Comparison of ENCODE assay signal across 16 cellular contexts in genomic region chr15:68601206-68602197, GRCh38. TPM values are rescaled to one million over a fixed set of nuclear protein-coding genes. Genes with fewer than 3 reads are reported as not detected.
DNase-seq lines count a peak whose midpoint lies in the region; ATAC-seq, FAIRE-seq and TF ChIP-seq lines count a peak whose summit lies in the region.
"Had no signal": no experiment of that assay in that cellular context is flagged by ENCODE, and none has a peak within 500 bp of the region (broad histone marks: within the 10 kb centered on the region; RNA-seq: fewer than 3 reads in every experiment).

No MANE protein-coding gene starts in this region.

- FAIRE-seq in HepG2 (lab: Jason Lieb, UNC), result no peak
- FAIRE-seq: islet of Langerhans had no signal

- TF ChIP-seq POLR2A in HepG2 (IDR thresholded peaks at IDR 0.05; ENCODE audit: insufficient read depth in 1 of 2, low read depth in 2 of 2, low read length in 2 of 2), result no peak

- H3K4me1 ChIP-seq in liver (ENCODE audit: control insufficient read depth in 4 of 4, insufficient read depth in 4 of 4, low read length in 3 of 4) (no peaks in the 10 kb centered on the region), HepG2 (ENCODE audit: insufficient read depth, low read length) (no peaks in the 10 kb centered on the region)

- H3K9me3 ChIP-seq in liver (ENCODE audit: control insufficient read depth in 4 of 4, low read length in 3 of 4) (no peaks in the 10 kb centered on the region), HepG2 (ENCODE audit: low read length) (no peaks in the 10 kb centered on the region)

- H3K9me3 Mint-ChIP-seq in neural crest cell, result peaks cover 2% of the 10 kb centered on the region
- no peaks in the 10 kb centered on the region for H3K9me3 Mint-ChIP-seq in effector memory CD8-positive, alpha-beta T cell
- H3K9me3 Mint-ChIP-seq in activated T-cell treated with anti-CD3 and anti-CD28 coated beads, Interleukin-2, amount 50 U/mL, for 72 hours, result no peaks in the 10 kb centered on the region

- POLR2A ChIA-PET in HepG2 (lab: Yijun Ruan, JAX), result no interaction called here

- no peak for TF ChIP-seq EP300 in HepG2 (IDR thresholded peaks at IDR 0.05; ENCODE audit: low read depth in 2 of 2, low read length in 2 of 2)
- TF ChIP-seq EP300 in HepG2 (CRISPR knock-in tag; IDR thresholded peaks at IDR 0.05; ENCODE audit: borderline replicate concordance), result no peak

- no peak for TF ChIP-seq CTCF in liver (IDR thresholded peaks at IDR 0.05; ENCODE audit: low read depth, low read length, missing input control)
- TF ChIP-seq CTCF in HepG2 (CRISPR knock-in tag; IDR thresholded peaks at IDR 0.05), result no peak
- TF ChIP-seq CTCF in neural crest cell (conservative IDR thresholded peaks at IDR 0.05), result no peak

- in situ Hi-C loops in HepG2 (cut with HindIII; ENCODE audit: extremely low pct_ligation_motif_present, low pct_unique_long_range_greater_than_20kb), result no loop called here

- no peaks in the 10 kb centered on the region for H4K20me1 ChIP-seq in HepG2 (ENCODE audit: insufficient read depth, low read length)

- peaks cover 69% of the 10 kb centered on the region for H3K4me1 Mint-ChIP-seq in neural crest cell
- peaks cover 0 to 2% of the 10 kb centered on the region in 2 donors for H3K4me1 Mint-ChIP-seq in effector memory CD8-positive, alpha-beta T cell (ENCODE audit: low read depth in 2 of 2)
- H3K4me1 Mint-ChIP-seq in activated T-cell treated with anti-CD3 and anti-CD28 coated beads, Interleukin-2, amount 50 U/mL, for 72 hours (ENCODE audit: low read depth), result no peaks in the 10 kb centered on the region
- H3K4me1 Mint-ChIP-seq: activated CD4-positive, alpha-beta T cell treated with anti-CD3 and anti-CD28 coated beads for 36 hours had no signal

- H3K27me3 ChIP-seq in liver (ENCODE audit: control insufficient read depth in 4 of 4, insufficient read depth in 4 of 4, low read length in 3 of 4) (no peaks in the 10 kb centered on the region), HepG2 (ENCODE audit: control insufficient read depth in 1 of 2, insufficient read depth in 2 of 2, low read length in 2 of 2) (no peaks in the 10 kb centered on the region)

- H3K4me3 ChIP-seq in liver (ENCODE audit: low read depth in 1 of 3, low read length in 3 of 3), result no peak overlapping the region
- H3K4me3 ChIP-seq in HepG2 (replicated peaks in 1 of 3; ENCODE audit: insufficient read depth in 1 of 3, low read depth in 2 of 3, low read length in 3 of 3), result no peak overlapping the region
- H3K4me3 ChIP-seq: PC-9 had no signal

- peak overlapping the region; percentile 54 for H3K4me3 Mint-ChIP-seq in neural crest cell
- no peak overlapping the region for H3K4me3 Mint-ChIP-seq in effector memory CD8-positive, alpha-beta T cell
- H3K4me3 Mint-ChIP-seq in activated T-cell treated with anti-CD3 and anti-CD28 coated beads, Interleukin-2, amount 50 U/mL, for 72 hours, result no peak overlapping the region
- H3K4me3 Mint-ChIP-seq: activated CD4-positive, alpha-beta T cell treated with anti-CD3 and anti-CD28 coated beads for 36 hours had no signal

- CTCF ChIA-PET in HepG2 (lab: Yijun Ruan, JAX; ENCODE audit: low intra/inter-chr PET ratio, low total read pairs), result no interaction called here

- H3K36me3 ChIP-seq in liver (ENCODE audit: control insufficient read depth in 4 of 4, insufficient read depth in 3 of 4, low read depth in 1 of 4, low read length in 3 of 4), result no peaks in the 10 kb centered on the region
- no peaks in the 10 kb centered on the region for H3K36me3 ChIP-seq in HepG2 (replicated peaks in 1 of 2; ENCODE audit: control insufficient read depth in 1 of 2, insufficient read depth in 2 of 2, low read length in 2 of 2)

- no peak overlapping the region for H2AFZ ChIP-seq in HepG2 (ENCODE audit: low read length)
- H2AFZ ChIP-seq: PC-9 had no signal

- H3K79me2 ChIP-seq in HepG2 (ENCODE audit: insufficient read depth, low read length), result no peaks in the 10 kb centered on the region

- H3K27ac ChIP-seq in liver (ENCODE audit: low read depth in 1 of 2, low read length in 2 of 2), result no peak overlapping the region
- H3K27ac ChIP-seq in HepG2 (ENCODE audit: extremely low read length, insufficient read depth, low read length), result no peak overlapping the region
- H3K27ac ChIP-seq: PC-9 had no signal

- no TSS peak for BruUV-seq in HepG2 (replicated peaks; lab: Mats Ljungman, UMichigan)

- DNase-seq in HepG2 (ENCODE audit: low spot score) (no peak), fibroblast of gingiva (ENCODE audit: low read depth) (peak; percentile 29), neural crest cell (ENCODE audit: low read depth, low spot score) (no peak), SKM-1 treated with dmso at 0.1 percent for 144 hours (lab: John Stamatoyannopoulos, UW; ENCODE audit: unreplicated experiment) (no peak), CD1c-positive myeloid dendritic cell (ENCODE audit: extremely low spot score) (no peak)
- DNase-seq in effector memory CD8-positive, alpha-beta T cell, result no peak
- no peak for DNase-seq in activated T-cell treated with anti-CD3 and anti-CD28 coated beads, Interleukin-2, amount 50 U/mL, for 72 hours
- DNase-seq: activated CD4-positive, alpha-beta T cell treated with anti-CD3 and anti-CD28 coated beads for 36 hours; foreskin melanocyte; GF-D8; MV-4-11; PC-9; stimulated activated naive CD4-positive, alpha-beta T cell treated with Interleukin-2 at 50 U/mL for 16 hours had no signal

- no peak for ATAC-seq in HepG2
- no peak for ATAC-seq in effector memory CD8-positive, alpha-beta T cell (replicated peaks)
- ATAC-seq in activated T-cell treated with anti-CD3 and anti-CD28 coated beads, Interleukin-2, amount 50 U/mL, for 72 hours (replicated peaks in 1 of 2), result no peak
- ATAC-seq: activated CD4-positive, alpha-beta T cell treated with anti-CD3 and anti-CD28 coated beads for 36 hours had no signal

- no peak overlapping the region for H3K4me2 ChIP-seq in HepG2 (ENCODE audit: low read depth, low read length)
- H3K4me2 ChIP-seq: PC-9 had no signal

- no peak for TF ChIP-seq RAD21 in liver (IDR thresholded peaks at IDR 0.05)
- no peak for TF ChIP-seq RAD21 in HepG2 (CRISPR knock-in tag; IDR thresholded peaks at IDR 0.05)

- H3K27me3 Mint-ChIP-seq in neural crest cell (ENCODE audit: low read depth), result no peaks in the 10 kb centered on the region
- H3K27me3 Mint-ChIP-seq in effector memory CD8-positive, alpha-beta T cell, result peaks cover 28 to 75% of the 10 kb centered on the region in 2 donors
- H3K27me3 Mint-ChIP-seq in activated T-cell treated with anti-CD3 and anti-CD28 coated beads, Interleukin-2, amount 50 U/mL, for 72 hours (ENCODE audit: low read depth), result no peaks in the 10 kb centered on the region
- H3K27me3 Mint-ChIP-seq: activated CD4-positive, alpha-beta T cell treated with anti-CD3 and anti-CD28 coated beads for 36 hours had no signal

- H3K9ac ChIP-seq in liver (ENCODE audit: low read depth in 1 of 2, low read length in 2 of 2) (no peak overlapping the region), HepG2 (ENCODE audit: insufficient read depth, low read depth, low read length) (no peak overlapping the region)

- peaks cover 4% of the 10 kb centered on the region for H3K36me3 Mint-ChIP-seq in neural crest cell (ENCODE audit: low read depth)
- no peaks in the 10 kb centered on the region for H3K36me3 Mint-ChIP-seq in effector memory CD8-positive, alpha-beta T cell (ENCODE audit: insufficient read depth)
- H3K36me3 Mint-ChIP-seq in activated T-cell treated with anti-CD3 and anti-CD28 coated beads, Interleukin-2, amount 50 U/mL, for 72 hours (ENCODE audit: insufficient read depth in 2 of 2), result no peaks in the 10 kb centered on the region

- intact Hi-C loops in HepG2 (cut with micrococcal nuclease; ENCODE audit: unreplicated experiment), result no loop called here

- 86% methylated on average over 23 of the region's 23 CpGs for WGBS in liver
- whole genome bisulfite sequencing in HepG2 (ENCODE audit: low lambda C conversion rate), result 51% methylated on average over 23 of the region's 23 CpGs

- H3K27ac Mint-ChIP-seq in neural crest cell (ENCODE audit: unreplicated experiment), result peak overlapping the region; percentile 93
- H3K27ac Mint-ChIP-seq in effector memory CD8-positive, alpha-beta T cell, result no peak overlapping the region
- H3K27ac Mint-ChIP-seq in activated T-cell treated with anti-CD3 and anti-CD28 coated beads, Interleukin-2, amount 50 U/mL, for 72 hours, result no peak overlapping the region
- H3K27ac Mint-ChIP-seq: activated CD4-positive, alpha-beta T cell treated with anti-CD3 and anti-CD28 coated beads for 36 hours had no signal

TF ChIP-seq in HepG2, 621 proteins besides CTCF, POLR2A, EP300 and RAD21 (continues in another document):
- TF ChIP-seq SP1 (IDR thresholded peaks at IDR 0.05) (no peak), SP1 (CRISPR knock-in tag; IDR thresholded peaks at IDR 0.05) (no peak), PHF20 (CRISPR knock-in tag; IDR thresholded peaks at IDR 0.05) (no peak), ATF7-NPFF (CRISPR knock-in tag; IDR thresholded peaks at IDR 0.05; ENCODE audit: low read depth) (no peak), MIER2 (CRISPR knock-in tag; IDR thresholded peaks at IDR 0.05) (no peak)

RNA-seq across cellular contexts. Expression of gene CORO2B, which starts 22.7 kb away (rescaled TPM):
- total RNA-seq in liver (under 1 TPM; 0.50 to 0.65 TPM), HepG2 (2016; rRNA removed; fragmentation: Illumina TruSeq; extraction: Trizol) (0.35 and 0.36 TPM in 2 replicates), neural crest cell (21.3 and 23.1 TPM in 2 replicates)
- polyA plus RNA-seq in liver (under 1 TPM; 0.15 to 0.54 TPM), HepG2 (2011; rRNA removed) (0.63 and 1.1 TPM in 2 replicates)
- 0.10 and 0.18 TPM in 2 replicates for total RNA-seq in HepG2 (2016; cell fraction: cytosol; rRNA removed; fragmentation: Illumina TruSeq; extraction: Trizol; ENCODE audit: low read depth)
- total RNA-seq in HepG2 (2016; cell fraction: insoluble cytoplasmic fraction; rRNA removed; fragmentation: Illumina TruSeq; extraction: Trizol), result 0.22 and 0.28 TPM in 2 replicates
- 0.28 and 0.34 TPM in 2 replicates for total RNA-seq in HepG2 (2016; cell fraction: membrane; rRNA removed; fragmentation: Illumina TruSeq; extraction: Trizol)
- total RNA-seq in HepG2 (2016; cell fraction: nucleus; rRNA removed; fragmentation: Illumina TruSeq; extraction: Trizol), result 0.13 and 0.22 TPM in 2 replicates
- 0.58 and 0.64 TPM in 2 replicates for polyA plus RNA-seq in HepG2 (2011; cell fraction: cytosol; rRNA removed)
- polyA plus RNA-seq in HepG2 (2011; cell fraction: nucleus; rRNA removed), result 0.92 and 1.2 TPM in 2 replicates
- polyA plus RNA-seq in HepG2 (2012), result 0.15 and 0.16 TPM in 2 replicates
- polyA plus RNA-seq in HepG2 (2016; cell fraction: cytosol; fragmentation: Illumina TruSeq; extraction: Trizol; ENCODE audit: low read depth), result 0.09 and 0.12 TPM in 2 replicates
- 0.51 and 0.85 TPM in 2 replicates for polyA plus RNA-seq in HepG2 (2016; cell fraction: insoluble cytoplasmic fraction; fragmentation: Illumina TruSeq; extraction: Trizol; ENCODE audit: low read depth)
- 0.43 and 0.52 TPM in 2 replicates for polyA plus RNA-seq in HepG2 (2016; cell fraction: membrane; fragmentation: Illumina TruSeq; extraction: Trizol; ENCODE audit: low read depth)
- 0.27 and 0.31 TPM in 2 replicates for polyA plus RNA-seq in HepG2 (2016; cell fraction: nucleus; fragmentation: Illumina TruSeq; extraction: Trizol; ENCODE audit: insufficient read depth, low read depth)
- 1.3 TPM in 1 of 2 replicates, not detected in the other for polyA minus RNA-seq in HepG2 (2011; rRNA and poly(A)+ RNA removed; ENCODE audit: low replicate concordance)
- polyA minus RNA-seq in HepG2 (2011; cell fraction: cytosol; rRNA and poly(A)+ RNA removed), result 0.62 and 0.69 TPM in 2 replicates
- 0.13 and 0.25 TPM in 2 replicates for polyA minus RNA-seq in HepG2 (2011; cell fraction: nucleus; rRNA and poly(A)+ RNA removed)
- total RNA-seq in activated T-cell treated with anti-CD3 and anti-CD28 coated beads, Interleukin-2, amount 50 U/mL, for 72 hours, result under 1 TPM in 1 of 2 donors, not detected in 1; 0.07 TPM
- total RNA-seq: T-helper 1 cell treated with Interleukin-12 subunit alpha and Interleukin-12 subunit beta and Interleukin-4 antibody, amounts not matched to agents 30 ng/mL and 1 ng/mL, for 36 hours had no signal

Comparison
In these comparisons a context has a peak if more than half of its experiments do, and no peak if none do; other contexts are left out.
1. RNA of gene CORO2B, which starts 22.7 kb away (total RNA-seq): 21.3 to 23.1 TPM in neural crest cell; 0.50 to 0.65 TPM in liver, 0.10 to 0.36 TPM in HepG2 and 0.07 TPM in activated T-cell treated with anti-CD3 and anti-CD28 coated beads, Interleukin-2, amount 50 U/mL, for 72 hours; every median in the first group is over 10 times any median in the second.